ENCODE assay signal across 8 cellular contexts in genomic region chr5:321233-321725, GRCh38.
A peak's percentile ranks its signal among the peaks of the same experiment; 100 is the strongest.
DNase-seq lines count a peak whose midpoint lies in the region; ATAC-seq and TF ChIP-seq lines count a peak whose summit lies in the region.

Gene AHRR (plus strand): TSS chr5:321714. CDS start chr5:343903, 22,189 bp downstream.

- ATAC-seq in GM19468 (IDR thresholded peaks at IDR 0.05; ENCODE audit: extremely low read depth, unreplicated experiment) (peak; percentile 18), SK-N-SH treated with all-trans-retinoic acid at 6 μM for 48 hours (peak; percentile 80)
- peak; percentile 36 for ATAC-seq in central memory CD8-positive, alpha-beta T cell (replicated peaks; ENCODE audit: extremely low read depth, poor library complexity, severe bottlenecking)

- peaks cover 5% of the 10 kb centered on the region for H3K4me1 Mint-ChIP-seq in central memory CD8-positive, alpha-beta T cell

- H3K27ac ChIP-seq in HL-60 (replicated peaks), result peak within 1 kb of the TSS; percentile 89

- peaks cover 4% of the 10 kb centered on the region for H3K36me3 Mint-ChIP-seq in central memory CD8-positive, alpha-beta T cell (ENCODE audit: insufficient read depth)

- H3K4me3 Mint-ChIP-seq in central memory CD8-positive, alpha-beta T cell, result peak within 1 kb of the TSS; percentile 67

- peak within 1 kb of the TSS; percentile 50 for H3K4me3 ChIP-seq in HL-60 (replicated peaks; ENCODE audit: insufficient read depth, low read length)

- no peaks in the 10 kb centered on the region for H3K27me3 ChIP-seq in HL-60 (ENCODE audit: insufficient read depth, poor library complexity, severe bottlenecking)

- TF ChIP-seq CTCF in HL-60 (IDR thresholded peaks at IDR 0.05; ENCODE audit: insufficient read depth, low read length), result no peak

- peaks cover 41% of the 10 kb centered on the region for H3K27me3 Mint-ChIP-seq in central memory CD8-positive, alpha-beta T cell

- DNase-seq in DMS153 treated with DMSO at 0.1 percent for 48 hours (lab: John Stamatoyannopoulos, UW; ENCODE audit: unreplicated experiment) (peak; percentile 62), HL-60 (ENCODE audit: low read depth in 1 of 2, low spot score in 1 of 2) (peak in 1 of 2 experiments; percentile 64), kidney tubule cell (ENCODE audit: low spot score) (peak; percentile 62), MV-4-11 (lab: John Stamatoyannopoulos, UW) (no peak)
- DNase-seq in central memory CD8-positive, alpha-beta T cell (ENCODE audit: low spot score in 2 of 2), result no peak
- DNase-seq in stimulated activated CD8-positive, alpha-beta memory T cell treated with anti-CD3 and anti-CD28 coated beads, Interleukin-2, amount 100 ng/mL, for 48 hours (ENCODE audit: low read depth in 2 of 2), result peak; percentile 57 to 58

- peak within 1 kb of the TSS; percentile 62 for H3K27ac Mint-ChIP-seq in central memory CD8-positive, alpha-beta T cell (ENCODE audit: low read depth)

- H3K9me3 Mint-ChIP-seq in central memory CD8-positive, alpha-beta T cell, result no peaks in the 10 kb centered on the region

TF ChIP-seq in SK-N-SH treated with all-trans-retinoic acid at 6 μM for 48 hours, 23 proteins besides CTCF, POLR2A, EP300 and RAD21:
- TF ChIP-seq RARB (CRISPR knock-in tag; IDR thresholded peaks at IDR 0.05) (no peak), POU6F1 (CRISPR knock-in tag; IDR thresholded peaks at IDR 0.05; ENCODE audit: borderline replicate concordance, low read depth) (no peak), ZFP30 (CRISPR knock-in tag; IDR thresholded peaks at IDR 0.05) (no peak), ARNTL (CRISPR knock-in tag; IDR thresholded peaks at IDR 0.05; ENCODE audit: borderline replicate concordance, low read depth) (no peak), CREB5 (CRISPR knock-in tag; IDR thresholded peaks at IDR 0.05; ENCODE audit: low read depth) (no peak), ZNF8 (CRISPR knock-in tag; IDR thresholded peaks at IDR 0.05) (no peak), ESRRG (CRISPR knock-in tag; IDR thresholded peaks at IDR 0.05) (no peak), TSHZ2 (CRISPR knock-in tag; IDR thresholded peaks at IDR 0.05) (no peak), ZFP3 (CRISPR knock-in tag; IDR thresholded peaks at IDR 0.05) (no peak), TCF4 (CRISPR knock-in tag; IDR thresholded peaks at IDR 0.05; ENCODE audit: borderline replicate concordance) (no peak), OSR1 (CRISPR knock-in tag; IDR thresholded peaks at IDR 0.05) (no peak), CSDC2 (CRISPR knock-in tag; IDR thresholded peaks at IDR 0.05) (no peak), ISL1 (CRISPR knock-in tag; IDR thresholded peaks at IDR 0.05) (no peak), ZNF70 (CRISPR knock-in tag; IDR thresholded peaks at IDR 0.05) (no peak), SNAI2 (CRISPR knock-in tag; IDR thresholded peaks at IDR 0.05) (no peak), GLIS3 (CRISPR knock-in tag; IDR thresholded peaks at IDR 0.05) (no peak), TOX (CRISPR knock-in tag; IDR thresholded peaks at IDR 0.05; ENCODE audit: borderline replicate concordance) (no peak), BACH2 (CRISPR knock-in tag; IDR thresholded peaks at IDR 0.05; ENCODE audit: borderline replicate concordance) (no peak), CSRNP3 (CRISPR knock-in tag; IDR thresholded peaks at IDR 0.05) (no peak)

Comparison
In these comparisons a context has a peak if more than half of its experiments do, and no peak if none do; other contexts are left out.
1. DNase-seq: peak in DMS153 treated with DMSO at 0.1 percent for 48 hours (single experiment), kidney tubule cell (single experiment) and stimulated activated CD8-positive, alpha-beta memory T cell treated with anti-CD3 and anti-CD28 coated beads, Interleukin-2, amount 100 ng/mL, for 48 hours (2 of 2); none in central memory CD8-positive, alpha-beta T cell (0 of 2) and MV-4-11 (single experiment).
2. ATAC-seq: peak in every context shown above with its lines; median percentile 80 in SK-N-SH treated with all-trans-retinoic acid at 6 μM for 48 hours; 36 in central memory CD8-positive, alpha-beta T cell; 18 in GM19468.